ENCODE assay signal across 25 cellular contexts in the genomic region with DNA sequence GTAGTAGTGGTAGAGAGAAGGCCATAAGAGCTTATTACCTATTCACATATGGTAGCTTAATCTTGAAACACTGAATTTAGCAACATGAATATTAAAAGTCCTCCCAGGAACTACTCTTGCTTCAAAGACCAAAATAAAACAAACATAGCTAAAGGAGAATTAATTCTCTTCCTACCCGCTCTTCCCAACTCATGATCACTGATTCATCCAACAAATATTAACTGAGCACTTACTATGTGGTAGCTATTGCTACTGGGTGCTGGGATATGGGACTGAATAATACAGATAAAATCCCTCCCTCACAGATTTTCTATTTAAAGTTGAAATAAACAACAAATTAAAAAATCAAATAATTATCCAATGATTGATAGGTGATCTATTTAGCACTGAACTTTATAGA.
"Had no signal": no experiment of that assay in that cellular context is flagged by ENCODE, and none has a peak within 500 bp of the region (broad histone marks: within the 10 kb centered on the region; RNA-seq: fewer than 3 reads in every experiment).

No MANE protein-coding gene starts in this region.

- H3K27me3 ChIP-seq: breast epithelium, esophagus squamous epithelium, heart left ventricle, neutrophil, ovary, upper lobe of right lung had no signal

- DNase-seq: activated CD4-positive, alpha-beta T cell treated with anti-CD3 and anti-CD28 coated beads for 48 hours; activated CD4-positive, CD25-positive, alpha-beta regulatory T cell; activated CD8-positive, alpha-beta memory T cell treated with anti-CD3 and anti-CD28 coated beads, Interleukin-2, amount 10 ng/mL, durations not matched to agents 7 days and 5 days; activated CD8-positive, alpha-beta T cell treated with anti-CD3 and anti-CD28 coated beads for 36 hours; activated gamma-delta T cell; activated T-cell treated with anti-CD3 and anti-CD28 coated beads for 4 hours; aorta; endodermal cell; esophagus squamous epithelium; heart left ventricle; islet precursor cell; left colon; ovary; stimulated activated CD4-positive, alpha-beta T cell treated with anti-CD3 and anti-CD28 coated beads, Interleukin-4, amount 100 ng/mL, for 24 hours; stimulated activated naive CD4-positive, alpha-beta T cell treated with Interleukin-2 at 50 U/mL for 16 hours; T-helper 17 cell; upper lobe of right lung had no signal

- ATAC-seq: activated CD8-positive, alpha-beta memory T cell treated with anti-CD3 and anti-CD28 coated beads, Interleukin-2, amount 10 ng/mL, durations not matched to agents 7 days and 5 days; activated CD8-positive, alpha-beta T cell treated with anti-CD3 and anti-CD28 coated beads for 36 hours; heart left ventricle; left colon; T-helper 17 cell; upper lobe of right lung had no signal

- H3K27ac ChIP-seq: breast epithelium, coronary artery, esophagus squamous epithelium, heart left ventricle, neutrophil, ovary, prostate gland, upper lobe of right lung had no signal

- H3K36me3 ChIP-seq: breast epithelium, esophagus squamous epithelium, heart left ventricle, neutrophil, ovary, prostate gland, upper lobe of right lung had no signal

- H3K9me3 Mint-ChIP-seq: activated CD8-positive, alpha-beta T cell treated with anti-CD3 and anti-CD28 coated beads for 36 hours; activated naive CD4-positive, alpha-beta T cell treated with anti-CD3 and anti-CD28 coated beads, Interleukin-2, amount 50 U/mL, for 24 hours; activated T-helper 1 cell treated with anti-CD3 and anti-CD28 coated beads, Interleukin-12 subunit alpha, Interleukin-12 subunit beta, Interleukin-2, Interleukin-4 antibody, amounts not matched to agents 30 ng/mL and 10 ng/mL and 1 ng/mL, durations not matched to agents 14 hours and 24 hours and 36 hours; endodermal cell; memory B cell; nephron had no signal

- H3K4me3 ChIP-seq: breast epithelium, coronary artery, esophagus squamous epithelium, heart left ventricle, ovary, prostate gland, upper lobe of right lung had no signal

- H3K4me1 ChIP-seq: breast epithelium, prostate gland, upper lobe of right lung had no signal

- H3K36me3 Mint-ChIP-seq: activated CD8-positive, alpha-beta memory T cell treated with anti-CD3 and anti-CD28 coated beads, Interleukin-2, amount 10 ng/mL, durations not matched to agents 7 days and 5 days had no signal

- H3K27me3 Mint-ChIP-seq: activated CD8-positive, alpha-beta memory T cell treated with anti-CD3 and anti-CD28 coated beads, Interleukin-2, amount 10 ng/mL, durations not matched to agents 7 days and 5 days; activated CD8-positive, alpha-beta T cell treated with anti-CD3 and anti-CD28 coated beads for 36 hours; activated naive CD4-positive, alpha-beta T cell treated with anti-CD3 and anti-CD28 coated beads, Interleukin-2, amount 50 U/mL, for 24 hours; memory B cell; T-helper 17 cell had no signal

- H3K4me1 Mint-ChIP-seq: activated naive CD4-positive, alpha-beta T cell treated with anti-CD3 and anti-CD28 coated beads, Interleukin-2, amount 50 U/mL, for 24 hours had no signal

- H3K4me3 Mint-ChIP-seq: activated CD8-positive, alpha-beta memory T cell treated with anti-CD3 and anti-CD28 coated beads, Interleukin-2, amount 10 ng/mL, durations not matched to agents 7 days and 5 days; activated CD8-positive, alpha-beta T cell treated with anti-CD3 and anti-CD28 coated beads for 36 hours; activated naive CD4-positive, alpha-beta T cell treated with anti-CD3 and anti-CD28 coated beads, Interleukin-2, amount 50 U/mL, for 24 hours; activated T-helper 1 cell treated with anti-CD3 and anti-CD28 coated beads, Interleukin-12 subunit alpha, Interleukin-12 subunit beta, Interleukin-2, Interleukin-4 antibody, amounts not matched to agents 30 ng/mL and 10 ng/mL and 1 ng/mL, durations not matched to agents 14 hours and 24 hours and 36 hours; endodermal cell; memory B cell; nephron; T-helper 17 cell had no signal

- H3K9me3 ChIP-seq: breast epithelium, esophagus squamous epithelium, heart left ventricle, neutrophil, ovary, prostate gland, upper lobe of right lung had no signal

- H3K27ac Mint-ChIP-seq: activated CD8-positive, alpha-beta memory T cell treated with anti-CD3 and anti-CD28 coated beads, Interleukin-2, amount 10 ng/mL, durations not matched to agents 7 days and 5 days; activated CD8-positive, alpha-beta T cell treated with anti-CD3 and anti-CD28 coated beads for 36 hours; activated naive CD4-positive, alpha-beta T cell treated with anti-CD3 and anti-CD28 coated beads, Interleukin-2, amount 50 U/mL, for 24 hours; activated T-helper 1 cell treated with anti-CD3 and anti-CD28 coated beads, Interleukin-12 subunit alpha, Interleukin-12 subunit beta, Interleukin-2, Interleukin-4 antibody, amounts not matched to agents 30 ng/mL and 10 ng/mL and 1 ng/mL, durations not matched to agents 14 hours and 24 hours and 36 hours; endodermal cell; memory B cell; nephron; T-helper 17 cell had no signal
